In genomic region chr13:57948884-57949283, GRCh38 we compare ENCODE assay signal across 33 cellular contexts.
"Had no signal": no experiment of that assay in that cellular context is flagged by ENCODE, and none has a peak within 500 bp of the region (broad histone marks: within the 10 kb centered on the region; RNA-seq: fewer than 3 reads in every experiment).

No MANE protein-coding gene starts in this region.

- H3K4me3 ChIP-seq: cardiac muscle cell, colonic mucosa, gastrocnemius medialis, heart left ventricle had no signal

- ATAC-seq: activated CD4-positive, alpha-beta T cell treated with anti-CD3 and anti-CD28 coated beads for 36 hours; activated CD8-positive, alpha-beta memory T cell treated with anti-CD3 and anti-CD28 coated beads, Interleukin-2, amount 10 ng/mL, durations not matched to agents 7 days and 5 days; activated CD8-positive, alpha-beta T cell treated with anti-CD3 and anti-CD28 coated beads, Interleukin-2, amount 10 ng/mL, durations not matched to agents 7 days and 5 days; activated T-helper 17 cell treated with anti-CD3 and anti-CD28 coated beads, Interleukin-2, amount 50 U/mL, for 72 hours; esophagus mucosa; gastrocnemius medialis; heart left ventricle; T-helper 17 cell had no signal

- H3K4me1 Mint-ChIP-seq: activated CD4-positive, alpha-beta T cell treated with anti-CD3 and anti-CD28 coated beads for 36 hours; activated CD4-positive, alpha-beta T cell treated with anti-CD3 and anti-CD28 coated beads, Interleukin-2, amount 10 ng/mL, durations not matched to agents 24 days and 14 days; activated CD8-positive, alpha-beta memory T cell treated with anti-CD3 and anti-CD28 coated beads, Interleukin-2, amount 10 ng/mL, durations not matched to agents 7 days and 5 days; activated T-helper 17 cell treated with anti-CD3 and anti-CD28 coated beads, Interleukin-2, amount 50 U/mL, for 72 hours; T-helper 17 cell had no signal

- H3K27ac Mint-ChIP-seq: activated CD4-positive, alpha-beta memory T cell treated with anti-CD3 and anti-CD28 coated beads for 36 hours; activated CD4-positive, alpha-beta T cell treated with anti-CD3 and anti-CD28 coated beads for 36 hours; activated CD4-positive, alpha-beta T cell treated with anti-CD3 and anti-CD28 coated beads, Interleukin-2, amount 10 ng/mL, durations not matched to agents 24 days and 14 days; activated CD8-positive, alpha-beta memory T cell treated with anti-CD3 and anti-CD28 coated beads, Interleukin-2, amount 10 ng/mL, durations not matched to agents 7 days and 5 days; activated CD8-positive, alpha-beta T cell treated with anti-CD3 and anti-CD28 coated beads, Interleukin-2, amount 10 ng/mL, durations not matched to agents 7 days and 5 days; activated naive CD8-positive, alpha-beta T cell; activated T-cell treated with anti-CD3 and anti-CD28 coated beads, Interleukin-2, amount 50 U/mL, for 24 hours; activated T-helper 17 cell treated with anti-CD3 and anti-CD28 coated beads, Interleukin-2, amount 50 U/mL, for 72 hours; T-helper 17 cell had no signal

- H3K4me1 ChIP-seq: colonic mucosa, gastrocnemius medialis, heart left ventricle had no signal

- DNase-seq: activated CD4-positive, alpha-beta memory T cell treated with anti-CD3 and anti-CD28 coated beads for 36 hours; activated CD4-positive, alpha-beta T cell treated with anti-CD3 and anti-CD28 coated beads for 36 hours; activated CD4-positive, alpha-beta T cell treated with anti-CD3 and anti-CD28 coated beads, Interleukin-2, amount 10 ng/mL, durations not matched to agents 24 days and 14 days; activated CD4-positive, CD25-positive, alpha-beta regulatory T cell; activated CD4-positive, CD25-positive, alpha-beta regulatory T cell treated with anti-CD3 and anti-CD28 coated beads, Interleukin-2, amount 50 U/mL, for 72 hours; activated CD8-positive, alpha-beta memory T cell treated with anti-CD3 and anti-CD28 coated beads, Interleukin-2, amount 10 ng/mL, durations not matched to agents 7 days and 5 days; activated CD8-positive, alpha-beta memory T cell treated with anti-CD3 and anti-CD28 coated beads, Interleukin-2, amount 50 U/mL, for 4 hours; activated CD8-positive, alpha-beta T cell treated with anti-CD3 and anti-CD28 coated beads, Interleukin-2, amount 10 ng/mL, durations not matched to agents 7 days and 5 days; activated effector memory CD4-positive, alpha-beta T cell treated with Interleukin-2 at 50 U/mL for 16 hours; activated gamma-delta T cell treated with Interleukin-2 at 50 U/mL for 16 hours; activated naive CD4-positive, alpha-beta T cell treated with anti-CD3 and anti-CD28 coated beads, Interleukin-2, amount 50 U/mL, for 16 hours; activated naive CD4-positive, alpha-beta T cell treated with Interleukin-2 at 50 U/mL for 16 hours; activated T-cell treated with anti-CD3 and anti-CD28 coated beads, Interleukin-2, amount 50 U/mL, for 24 hours; amniotic stem cell; anterior cingulate cortex; brain microvascular endothelial cell; central memory CD4-positive, alpha-beta T cell; cerebellar nuclear complex; colonic mucosa; effector CD8-positive, alpha-beta T cell; foreskin fibroblast; gastrocnemius medialis; glutamatergic neuron; heart left ventricle; T-helper 1 cell; T-helper 17 cell had no signal

- H3K27me3 Mint-ChIP-seq: activated CD4-positive, alpha-beta memory T cell treated with anti-CD3 and anti-CD28 coated beads for 36 hours; activated CD4-positive, alpha-beta T cell treated with anti-CD3 and anti-CD28 coated beads for 36 hours; activated CD4-positive, alpha-beta T cell treated with anti-CD3 and anti-CD28 coated beads, Interleukin-2, amount 10 ng/mL, durations not matched to agents 24 days and 14 days; activated CD8-positive, alpha-beta memory T cell treated with anti-CD3 and anti-CD28 coated beads, Interleukin-2, amount 10 ng/mL, durations not matched to agents 7 days and 5 days; activated naive CD8-positive, alpha-beta T cell; activated T-cell treated with anti-CD3 and anti-CD28 coated beads, Interleukin-2, amount 50 U/mL, for 24 hours; activated T-helper 17 cell treated with anti-CD3 and anti-CD28 coated beads, Interleukin-2, amount 50 U/mL, for 72 hours; T-helper 17 cell had no signal

- H3K27ac ChIP-seq: brain microvascular endothelial cell, cardiac muscle cell, colonic mucosa, gastrocnemius medialis, heart left ventricle had no signal

- H3K27me3 ChIP-seq: brain microvascular endothelial cell, cardiac muscle cell, colonic mucosa, gastrocnemius medialis, heart left ventricle had no signal

- H3K36me3 ChIP-seq: brain microvascular endothelial cell, cardiac muscle cell, colonic mucosa, gastrocnemius medialis, heart left ventricle had no signal

- FAIRE-seq: astrocyte, endometrium, endothelial cell of umbilical vein had no signal

- H3K36me3 Mint-ChIP-seq: activated CD4-positive, alpha-beta memory T cell treated with anti-CD3 and anti-CD28 coated beads for 36 hours; activated CD8-positive, alpha-beta memory T cell treated with anti-CD3 and anti-CD28 coated beads, Interleukin-2, amount 10 ng/mL, durations not matched to agents 7 days and 5 days; activated naive CD8-positive, alpha-beta T cell had no signal

- H3K9me3 ChIP-seq: colonic mucosa, gastrocnemius medialis had no signal

- H3K4me3 Mint-ChIP-seq: activated CD4-positive, alpha-beta memory T cell treated with anti-CD3 and anti-CD28 coated beads for 36 hours; activated CD4-positive, alpha-beta T cell treated with anti-CD3 and anti-CD28 coated beads for 36 hours; activated CD4-positive, alpha-beta T cell treated with anti-CD3 and anti-CD28 coated beads, Interleukin-2, amount 10 ng/mL, durations not matched to agents 24 days and 14 days; activated CD8-positive, alpha-beta memory T cell treated with anti-CD3 and anti-CD28 coated beads, Interleukin-2, amount 10 ng/mL, durations not matched to agents 7 days and 5 days; activated CD8-positive, alpha-beta T cell treated with anti-CD3 and anti-CD28 coated beads, Interleukin-2, amount 10 ng/mL, durations not matched to agents 7 days and 5 days; activated naive CD8-positive, alpha-beta T cell; activated T-cell treated with anti-CD3 and anti-CD28 coated beads, Interleukin-2, amount 50 U/mL, for 24 hours; activated T-helper 17 cell treated with anti-CD3 and anti-CD28 coated beads, Interleukin-2, amount 50 U/mL, for 72 hours; T-helper 17 cell had no signal
